ENCODE assay signal across 22 cellular contexts in the genomic region with DNA sequence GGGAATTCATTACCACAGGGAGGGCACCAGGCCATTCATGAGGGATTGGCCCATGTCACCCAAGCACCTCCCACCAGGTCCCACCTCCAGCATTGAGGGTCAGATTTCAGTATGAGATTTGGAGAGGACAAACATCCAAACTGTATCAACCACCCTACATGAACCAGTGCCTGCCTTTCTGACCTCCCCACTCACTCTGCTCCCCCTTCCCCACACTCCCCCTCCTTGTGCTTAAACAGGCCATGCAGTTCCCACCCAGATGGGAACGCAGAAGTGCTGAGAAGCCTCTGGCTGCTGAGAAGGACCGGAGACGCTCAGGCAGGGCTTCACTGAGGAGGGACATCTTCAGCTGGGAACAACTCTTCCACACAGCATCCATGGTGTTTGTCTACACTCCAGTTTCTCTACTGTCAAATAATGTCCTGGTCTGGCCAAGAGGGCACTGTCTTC. TPM values are rescaled to one million over a fixed set of nuclear protein-coding genes. Genes with fewer than 3 reads are reported as not detected.
DNase-seq lines count a peak whose midpoint lies in the region; ATAC-seq and TF ChIP-seq lines count a peak whose summit lies in the region.
"Had no signal": no experiment of that assay in that cellular context is flagged by ENCODE, and none has a peak within 500 bp of the region (broad histone marks: within the 10 kb centered on the region; RNA-seq: fewer than 3 reads in every experiment).

No MANE protein-coding gene starts in this region.

- no peak overlapping the region for H3K27ac ChIP-seq in H9 (ENCODE audit: insufficient read length, low read depth, low read length)
- H3K27ac ChIP-seq: BLaER1 treated with 17β-estradiol and CSF1 and Interleukin-3, amounts not matched to agents 10 nM and 100 nM; SK-N-MC had no signal

- H4K5ac ChIP-seq in H9 (ENCODE audit: insufficient read length, low read depth, low read length) = no peak overlapping the region

- H3K4me2 ChIP-seq in H9 (ENCODE audit: insufficient read depth, insufficient read length, low read length) = no peak overlapping the region
- H3K4me2 ChIP-seq: BLaER1 treated with 17β-estradiol and CSF1 and Interleukin-3, amounts not matched to agents 10 nM and 100 nM had no signal

- H3K9me3 ChIP-seq in H9 (ENCODE audit: control insufficient read depth, low read depth, low read length) = no peaks in the 10 kb centered on the region
- H3K9me3 ChIP-seq: BLaER1 treated with 17β-estradiol and CSF1 and Interleukin-3, amounts not matched to agents 10 nM and 100 nM had no signal

- H2BK120ac ChIP-seq in H9 (ENCODE audit: low read depth, low read length, poor library complexity, severe bottlenecking) = no peak overlapping the region

- no peak overlapping the region for H3T11ph ChIP-seq in H9 (ENCODE audit: low read length)

- no peak overlapping the region for H3K23ac ChIP-seq in H9 (ENCODE audit: insufficient read length, low read depth, low read length)

- TF ChIP-seq CTCF in H9 (conservative IDR thresholded peaks at IDR 0.05) (no peak), WTC11 (IDR thresholded peaks at IDR 0.05) (no peak)

- H4K91ac ChIP-seq in H9 (ENCODE audit: insufficient read length, low read depth, low read length) = no peak overlapping the region

- no peak overlapping the region for H2AK5ac ChIP-seq in H9 (ENCODE audit: insufficient read length, low read length)

- H3K23me2 ChIP-seq in H9 (ENCODE audit: insufficient read length, low read depth, low read length, poor library complexity, severe bottlenecking) = no peaks in the 10 kb centered on the region

- no peak overlapping the region for H2AFZ ChIP-seq in H9 (ENCODE audit: low read length)

- H3K56ac ChIP-seq in H9 (ENCODE audit: insufficient read length, low read depth, low read length) = no peak overlapping the region

- H3K79me1 ChIP-seq in H9 (ENCODE audit: insufficient read depth, low read depth, low read length, poor library complexity, severe bottlenecking) = no peaks in the 10 kb centered on the region

- H3K9me3 Mint-ChIP-seq in H9 = peaks cover 8 to 12% of the 10 kb centered on the region in 2 experiments; a peak in 2 of 5 replicates
- peaks cover 16% of the 10 kb centered on the region for H3K9me3 Mint-ChIP-seq in WTC11
- H3K9me3 Mint-ChIP-seq: CD8-positive, alpha-beta T cell had no signal

- H3K27me3 ChIP-seq in H9 (ENCODE audit: insufficient read depth, low read length) = no peaks in the 10 kb centered on the region
- H3K27me3 ChIP-seq: BLaER1 treated with 17β-estradiol and CSF1 and Interleukin-3, amounts not matched to agents 10 nM and 100 nM had no signal

- H3K27ac Mint-ChIP-seq in H9 (peak overlapping the region in 1 of 3 experiments; percentile 6; a peak in 2 of 7 replicates), WTC11 (no peak overlapping the region)
- H3K27ac Mint-ChIP-seq: CD8-positive, alpha-beta T cell had no signal

- H3K36me3 Mint-ChIP-seq in H9 (ENCODE audit: insufficient read depth in 1 of 3, low read depth in 3 of 3) = peaks cover 0 to 5% (median 4%) of the 10 kb centered on the region in 3 experiments; a peak in 5 of 7 replicates
- no peaks in the 10 kb centered on the region for H3K36me3 Mint-ChIP-seq in WTC11
- H3K36me3 Mint-ChIP-seq: CD8-positive, alpha-beta T cell had no signal

- peaks cover 7% of the 10 kb centered on the region for H3K27me3 Mint-ChIP-seq in H9 (ENCODE audit: low read depth)
- no peaks in the 10 kb centered on the region; the same call in 1 of the 2 replicates for H3K27me3 Mint-ChIP-seq in WTC11 (ENCODE audit: low read depth)

- no peaks in the 10 kb centered on the region for H4K20me1 ChIP-seq in H9 (ENCODE audit: control insufficient read depth, insufficient read depth, insufficient read length)
- H4K20me1 ChIP-seq: BLaER1 treated with 17β-estradiol and CSF1 and Interleukin-3, amounts not matched to agents 10 nM and 100 nM had no signal

- no peak overlapping the region for H2BK5ac ChIP-seq in H9 (ENCODE audit: insufficient read length, low read length)

- H4K8ac ChIP-seq in H9 (replicated peaks; ENCODE audit: insufficient read length, low read depth, low read length) = no peak overlapping the region

- no peak for ATAC-seq in WTC11
- ATAC-seq in GM19395 (IDR thresholded peaks at IDR 0.05; ENCODE audit: unreplicated experiment) = no peak
- ATAC-seq: CD8-positive, alpha-beta T cell had no signal

- no peaks in the 10 kb centered on the region for H3K79me2 ChIP-seq in H9 (ENCODE audit: insufficient read depth, low read length)

- no peak overlapping the region for H2BK20ac ChIP-seq in H9 (ENCODE audit: low read depth, low read length, poor library complexity, severe bottlenecking)

- H3K18ac ChIP-seq in H9 (ENCODE audit: insufficient read length, low read depth, low read length) = no peak overlapping the region

- POLR2A ChIA-PET in WTC11 (lab: Charles Lee) = no interaction called here

- no peak overlapping the region for H3K4ac ChIP-seq in H9 (ENCODE audit: low read depth, low read length)

- DNase-seq in NCI-H2171 treated with DMSO at 0.1 percent for 48 hours (lab: John Stamatoyannopoulos, UW) = peak; percentile 54
- DNase-seq in NCI-H2171 (lab: John Stamatoyannopoulos, UW) = no peak
- DNase-seq in H9 = peak; percentile 20
- peak; percentile 5 for DNase-seq in WTC11 (ENCODE audit: low spot score)
- DNase-seq in mesenteric fat pad (ENCODE audit: low spot score) = peak; percentile 64
- no peak for DNase-seq in NCI-H774 (lab: John Stamatoyannopoulos, UW)
- DNase-seq in NCI-H2227 (lab: John Stamatoyannopoulos, UW; ENCODE audit: unreplicated experiment) = no peak
- DNase-seq: 8988T; CD8-positive, alpha-beta T cell; DMS53; EL; GF-D8; MM.1S; NCI-H1092; NCI-H1436; NCI-H187 treated with DMSO at 0.1 percent for 48 hours; NCI-H2107; NCI-H345; SHP77 had no signal

- H3K9ac ChIP-seq in H9 (ENCODE audit: extremely low read depth, insufficient read length, low read length) = no peak overlapping the region
- H3K9ac ChIP-seq: BLaER1 treated with 17β-estradiol and CSF1 and Interleukin-3, amounts not matched to agents 10 nM and 100 nM had no signal

- peaks cover 0 to 5% of the 10 kb centered on the region in 2 experiments; a peak in 2 of 4 replicates for H3K4me1 Mint-ChIP-seq in H9
- H3K4me1 Mint-ChIP-seq in WTC11 = no peaks in the 10 kb centered on the region

- no peak overlapping the region for H3K4me3 Mint-ChIP-seq in H9
- H3K4me3 Mint-ChIP-seq in WTC11 = no peak overlapping the region
- H3K4me3 Mint-ChIP-seq: CD8-positive, alpha-beta T cell had no signal

- WGBS in H9 (ENCODE audit: extremely low coverage, insufficient read length, low lambda C conversion rate) = no CpG with 5 or more reads among the region's 3 CpGs

- no peak overlapping the region for H2BK12ac ChIP-seq in H9 (ENCODE audit: insufficient read length, low read depth, low read length)

- CTCF ChIA-PET in WTC11 (lab: Charles Lee) = no interaction called here

- H3K14ac ChIP-seq in H9 (ENCODE audit: insufficient read depth, low read length) = no peak overlapping the region

- no peak overlapping the region for H2BK15ac ChIP-seq in H9 (ENCODE audit: low read depth, low read length)

- no peaks in the 10 kb centered on the region for H3K4me1 ChIP-seq in H9 (ENCODE audit: insufficient read depth, low read length)

TF ChIP-seq in WTC11, 78 proteins besides CTCF, POLR2A, EP300 and RAD21:
- no peak for TF ChIP-seq STAT6 (CRISPR knock-in tag; conservative IDR thresholded peaks at IDR 0.05; ENCODE audit: low read depth)
- no peak for TF ChIP-seq NR3C1 (CRISPR knock-in tag; conservative IDR thresholded peaks at IDR 0.05; ENCODE audit: low read depth)
- no peak for TF ChIP-seq FOXJ3 (CRISPR knock-in tag; IDR thresholded peaks at IDR 0.05; ENCODE audit: borderline replicate concordance)
- TF ChIP-seq, protein P1, sequence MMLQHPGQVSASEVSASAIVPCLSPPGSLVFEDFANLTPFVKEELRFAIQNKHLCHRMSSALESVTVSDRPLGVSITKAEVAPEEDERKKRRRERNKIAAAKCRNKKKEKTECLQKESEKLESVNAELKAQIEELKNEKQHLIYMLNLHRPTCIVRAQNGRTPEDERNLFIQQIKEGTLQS (CRISPR knock-in tag; conservative IDR thresholded peaks at IDR 0.05) = no peak
- TF ChIP-seq FOXP1 (CRISPR knock-in tag; IDR thresholded peaks at IDR 0.05; ENCODE audit: borderline replicate concordance) = no peak
- no peak for TF ChIP-seq NFATC4 (CRISPR knock-in tag; IDR thresholded peaks at IDR 0.05)

RNA-seq across cellular contexts. Expression of gene ADAMTS2, which starts 30.0 kb away (rescaled TPM):
- 5.4 and 5.9 TPM in 2 replicates for total RNA-seq in H9 (2021)
- total RNA-seq in WTC11 (2021) = 6.9 to 11.2 TPM (median 9.0 TPM) in 3 replicates
- total RNA-seq in mesenteric fat pad = 79.4 TPM
- total RNA-seq: CD8-positive, alpha-beta T cell had no signal

Comparison
In these comparisons a context has a peak if more than half of its experiments do, and no peak if none do; other contexts are left out.
1. DNase-seq: peak in NCI-H2171 treated with DMSO at 0.1 percent for 48 hours (single experiment), H9 (single experiment), WTC11 (single experiment) and mesenteric fat pad (single experiment); none in NCI-H2171 (single experiment), NCI-H774 (single experiment) and NCI-H2227 (single experiment).